12 cellular contexts compared by ENCODE assay signal in the genomic region with DNA sequence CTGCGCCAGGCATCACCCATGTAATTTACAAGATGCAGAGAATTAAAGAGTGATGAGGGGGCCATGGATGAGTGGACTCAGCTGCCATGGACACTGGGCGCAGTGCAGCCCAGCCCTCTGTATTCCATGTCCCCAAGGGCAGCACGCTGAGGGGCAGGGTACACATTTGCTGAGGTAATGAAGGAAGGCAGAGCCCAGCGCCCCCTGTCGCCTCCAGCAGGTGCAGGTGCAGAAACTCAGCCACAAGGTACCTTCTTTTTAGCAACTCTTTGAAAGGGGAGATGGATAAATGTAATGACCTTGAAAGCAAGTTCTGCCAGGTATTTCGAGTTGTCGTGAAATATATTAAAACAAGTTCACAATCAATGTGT. TPM values are rescaled to one million over a fixed set of nuclear protein-coding genes. Genes with fewer than 3 reads are reported as not detected.
DNase-seq lines count a peak whose midpoint lies in the region; ATAC-seq and TF ChIP-seq lines count a peak whose summit lies in the region.
"Had no signal": no experiment of that assay in that cellular context is flagged by ENCODE, and none has a peak within 500 bp of the region (broad histone marks: within the 10 kb centered on the region; RNA-seq: fewer than 3 reads in every experiment).

No MANE protein-coding gene starts in this region.

- no peak overlapping the region for H4K91ac ChIP-seq in H9 (ENCODE audit: insufficient read length, low read depth, low read length)

- H3K56ac ChIP-seq in H9 (ENCODE audit: insufficient read length, low read depth, low read length): no peak overlapping the region

- H3K79me1 ChIP-seq in H9 (ENCODE audit: insufficient read depth, low read depth, low read length, poor library complexity, severe bottlenecking): no peaks in the 10 kb centered on the region

- TF ChIP-seq POLR2A in erythroblast (IDR thresholded peaks at IDR 0.05; ENCODE audit: low read length): no peak

- H2BK20ac ChIP-seq in H9 (ENCODE audit: low read depth, low read length, poor library complexity, severe bottlenecking): no peak overlapping the region

- no peaks in the 10 kb centered on the region for H3K9me3 Mint-ChIP-seq in H9
- H3K9me3 Mint-ChIP-seq in CD4-positive, alpha-beta T cell: no peaks in the 10 kb centered on the region

- no peak overlapping the region for H2BK5ac ChIP-seq in H9 (ENCODE audit: insufficient read length, low read length)

- no peak overlapping the region for H3K4me3 Mint-ChIP-seq in H9
- no peak overlapping the region for H3K4me3 Mint-ChIP-seq in CD4-positive, alpha-beta T cell
- H3K4me3 Mint-ChIP-seq: B cell, naive B cell had no signal

- ATAC-seq in CD4-positive, alpha-beta T cell (ENCODE audit: poor library complexity): no peak

- no peaks in the 10 kb centered on the region for H3K36me3 ChIP-seq in A673 (ENCODE audit: insufficient read depth, low read length, poor library complexity, severe bottlenecking)

- H2BK15ac ChIP-seq in H9 (ENCODE audit: low read depth, low read length): no peak overlapping the region

- intact Hi-C loops in A673 (cut with micrococcal nuclease; ENCODE audit: unreplicated experiment): no loop called here
- intact Hi-C loops in CD4-positive, alpha-beta T cell (cut with DNase I, micrococcal nuclease): no loop called here

- no peak overlapping the region for H3K14ac ChIP-seq in H9 (ENCODE audit: insufficient read depth, low read length)

- H3K23ac ChIP-seq in H9 (ENCODE audit: insufficient read length, low read depth, low read length): no peak overlapping the region

- H3K23me2 ChIP-seq in H9 (ENCODE audit: insufficient read length, low read depth, low read length, poor library complexity, severe bottlenecking): no peaks in the 10 kb centered on the region

- TF ChIP-seq CTCF in A673 (conservative IDR thresholded peaks at IDR 0.05; ENCODE audit: low read depth, low read length): peak; percentile 38; the same call in 1 of the 2 replicates
- TF ChIP-seq CTCF in H9 (conservative IDR thresholded peaks at IDR 0.05): peak; percentile 81
- no peak for TF ChIP-seq CTCF in CD4-positive, alpha-beta T cell (IDR thresholded peaks at IDR 0.05)

- BruUV-seq in A673 (replicated peaks; lab: Mats Ljungman, UMichigan): no TSS peak

- no peaks in the 10 kb centered on the region for H3K79me2 ChIP-seq in H9 (ENCODE audit: insufficient read depth, low read length)

- DNase-seq in A673 (ENCODE audit: low spot score) (no peak), H9 (peak; percentile 64), NCI-H748 (lab: John Stamatoyannopoulos, UW; ENCODE audit: unreplicated experiment) (peak; percentile 98), erythroblast (lab: John Stamatoyannopoulos, UW) (peak; percentile 10 to 42), MV-4-11 (lab: John Stamatoyannopoulos, UW) (no peak)
- no peak for DNase-seq in CD4-positive, alpha-beta T cell
- DNase-seq in activated CD8-positive, alpha-beta memory T cell treated with anti-CD3 and anti-CD28 coated beads, Interleukin-2, amount 50 U/mL, for 4 hours: no peak
- DNase-seq in activated CD4-positive, CD25-positive, alpha-beta regulatory T cell treated with anti-CD3 and anti-CD28 coated beads, Interleukin-2, amount 50 U/mL, for 72 hours: no peak
- DNase-seq: naive B cell, NCI-H510A had no signal

- CTCF ChIA-PET in A673 (lab: Charles Lee): no interaction called here
- CTCF ChIA-PET in CD4-positive, alpha-beta T cell (lab: Charles Lee): no interaction called here

- H3K9ac ChIP-seq in H9 (ENCODE audit: extremely low read depth, insufficient read length, low read length): no peak overlapping the region

- no peak overlapping the region for H2AFZ ChIP-seq in H9 (ENCODE audit: low read length)

- no peak overlapping the region for H3K4ac ChIP-seq in H9 (ENCODE audit: low read depth, low read length)

- H3K27me3 ChIP-seq in A673 (replicated peaks; ENCODE audit: insufficient read depth, low read depth, low read length, poor library complexity) (peaks cover 51% of the 10 kb centered on the region), H9 (ENCODE audit: insufficient read depth, low read length) (no peaks in the 10 kb centered on the region)
- H3K27me3 ChIP-seq in CD4-positive, alpha-beta T cell (ENCODE audit: control insufficient read depth, insufficient read depth, low read length): no peaks in the 10 kb centered on the region

- no peak overlapping the region for H3K18ac ChIP-seq in H9 (ENCODE audit: insufficient read length, low read depth, low read length)

- peaks cover 14 to 17% of the 10 kb centered on the region in 2 experiments for H3K4me1 Mint-ChIP-seq in H9
- peaks cover 9% of the 10 kb centered on the region for H3K4me1 Mint-ChIP-seq in CD4-positive, alpha-beta T cell (ENCODE audit: low read depth)
- H3K4me1 Mint-ChIP-seq: B cell, naive B cell had no signal

- no peak overlapping the region for H3K4me2 ChIP-seq in H9 (ENCODE audit: insufficient read depth, insufficient read length, low read length)

- no peak overlapping the region for H4K8ac ChIP-seq in H9 (replicated peaks; ENCODE audit: insufficient read length, low read depth, low read length)

- 0 out of 2 replicates have a peak, but pooled peaks cover 4% of the 10 kb centered on the region for H3K27me3 Mint-ChIP-seq in H9 (ENCODE audit: low read depth)
- no peaks in the 10 kb centered on the region for H3K27me3 Mint-ChIP-seq in CD4-positive, alpha-beta T cell
- H3K27me3 Mint-ChIP-seq: B cell had no signal

- H2BK12ac ChIP-seq in H9 (ENCODE audit: insufficient read length, low read depth, low read length): no peak overlapping the region

- no peaks in the 10 kb centered on the region for H4K20me1 ChIP-seq in H9 (ENCODE audit: control insufficient read depth, insufficient read depth, insufficient read length)

- H3K4me1 ChIP-seq in A673 (ENCODE audit: insufficient read depth, low read length, poor library complexity, severe bottlenecking) (no peaks in the 10 kb centered on the region), H9 (ENCODE audit: insufficient read depth, low read length) (no peaks in the 10 kb centered on the region; the same call in 1 of the 2 replicates)

- no peak overlapping the region for H2AK5ac ChIP-seq in H9 (ENCODE audit: insufficient read length, low read length)

- H3K9me3 ChIP-seq in A673 (ENCODE audit: low read depth, low read length, poor library complexity, severe bottlenecking) (no peaks in the 10 kb centered on the region), H9 (ENCODE audit: control insufficient read depth, low read depth, low read length) (no peaks in the 10 kb centered on the region)
- H3K9me3 ChIP-seq in CD4-positive, alpha-beta T cell (ENCODE audit: control insufficient read depth, low read length): no peaks in the 10 kb centered on the region

- POLR2A ChIA-PET in A673 (lab: Charles Lee; ENCODE audit: low non-redundant PET): no interaction called here
- POLR2A ChIA-PET in CD4-positive, alpha-beta T cell (lab: Charles Lee): no interaction called here

- no peaks in the 10 kb centered on the region for H3K36me3 Mint-ChIP-seq in H9 (ENCODE audit: insufficient read depth in 1 of 3, low read depth in 3 of 3)
- no peaks in the 10 kb centered on the region for H3K36me3 Mint-ChIP-seq in CD4-positive, alpha-beta T cell (ENCODE audit: low read depth)
- H3K36me3 Mint-ChIP-seq: naive B cell had no signal

- H3K27ac ChIP-seq in A673 (ENCODE audit: low read depth, low read length, poor library complexity, severe bottlenecking) (no peak overlapping the region), H9 (ENCODE audit: insufficient read length, low read depth, low read length) (no peak overlapping the region)
- no peak overlapping the region for H3K27ac ChIP-seq in CD4-positive, alpha-beta T cell (ENCODE audit: low read depth, low read length)

- no peak overlapping the region for H3K4me3 ChIP-seq in A673 (ENCODE audit: low read depth, low read length, poor library complexity, severe bottlenecking)

- no peak overlapping the region for H3K27ac Mint-ChIP-seq in H9
- no peak overlapping the region for H3K27ac Mint-ChIP-seq in CD4-positive, alpha-beta T cell
- H3K27ac Mint-ChIP-seq: B cell, naive B cell had no signal

- WGBS in H9 (ENCODE audit: extremely low coverage, insufficient read length, low lambda C conversion rate): no CpG with 5 or more reads among the region's 7 CpGs

- H4K5ac ChIP-seq in H9 (ENCODE audit: insufficient read length, low read depth, low read length): no peak overlapping the region

- no peak overlapping the region for H3T11ph ChIP-seq in H9 (ENCODE audit: low read length)

- H2BK120ac ChIP-seq in H9 (ENCODE audit: low read depth, low read length, poor library complexity, severe bottlenecking): no peak overlapping the region

RNA-seq across cellular contexts. Expression of a gene that starts 7.1 kb away (rescaled TPM):
- total RNA-seq in A673 (2021): 0.06 TPM in 1 of 2 replicates, not detected in the other
- not detected in 2 replicates for total RNA-seq in H9 (2021)
- total RNA-seq in CD4-positive, alpha-beta T cell: 1 to 10 TPM; 1.1 TPM

RNA-seq across cellular contexts. Expression of a gene that starts 29.5 kb away (rescaled TPM):
- total RNA-seq in A673 (2021): not detected in 2 replicates
- total RNA-seq in H9 (2021): 0.15 and 0.28 TPM in 2 replicates
- total RNA-seq in CD4-positive, alpha-beta T cell: 1 to 10 TPM; 2.2 to 2.4 TPM
- total RNA-seq: B cell had no signal

RNA-seq across cellular contexts. Expression of a gene that starts 43.9 kb away (rescaled TPM):
- total RNA-seq in A673 (2021) (not detected in 2 replicates), H9 (2021) (not detected in 2 replicates)
- total RNA-seq in CD4-positive, alpha-beta T cell: not detected
- total RNA-seq: B cell, endothelial cell of umbilical vein had no signal

Comparison
In these comparisons a context has a peak if more than half of its experiments do, and no peak if none do; other contexts are left out.
1. DNase-seq: peak in H9 (single experiment), NCI-H748 (single experiment) and erythroblast (2 of 2); none in A673 (single experiment), CD4-positive, alpha-beta T cell (0 of 10), activated CD8-positive, alpha-beta memory T cell treated with anti-CD3 and anti-CD28 coated beads, Interleukin-2, amount 50 U/mL, for 4 hours (single experiment), MV-4-11 (single experiment) and activated CD4-positive, CD25-positive, alpha-beta regulatory T cell treated with anti-CD3 and anti-CD28 coated beads, Interleukin-2, amount 50 U/mL, for 72 hours (single experiment).